8 cellular contexts compared by ENCODE assay signal in genomic region chr3:20040476-20041196, GRCh38. TPM values are rescaled to one million over a fixed set of nuclear protein-coding genes. Genes with fewer than 3 reads are reported as not detected.
A peak's percentile ranks its signal among the peaks of the same experiment; 100 is the strongest.
DNase-seq lines count a peak whose midpoint lies in the region; ATAC-seq and TF ChIP-seq lines count a peak whose summit lies in the region.

No MANE protein-coding gene starts in this region.

- intact Hi-C loops in Right ventricle myocardium inferior (cut with DNase I) = loop anchor here (2.0 to 5.0 kb wide), 5 partner anchors 40 to 153 kb away; partner anchors contain the start of genes RAB5A and SGO1
- intact Hi-C loops in transverse colon (cut with DNase I; ENCODE audit: low total_unique reads) = loop anchor here (10.0 kb wide), 1 partner anchor 104 kb away; no protein-coding TSS in a partner anchor

- H3K36me3 Mint-ChIP-seq in osteocyte (ENCODE audit: unreplicated experiment) = no peaks in the 10 kb centered on the region

- H3K4me1 Mint-ChIP-seq in osteocyte (ENCODE audit: unreplicated experiment) = peaks cover 38% of the 10 kb centered on the region

- DNase-seq in G401 (ENCODE audit: low spot score) (peak; percentile 76), KBM-7 (peak; percentile 75), SKM-1 (lab: John Stamatoyannopoulos, UW; ENCODE audit: unreplicated experiment) (peak; percentile 59), Right ventricle myocardium inferior (ENCODE audit: missing footprints) (peak; percentile 93), osteocyte (ENCODE audit: extremely low spot score, unreplicated experiment) (peak; percentile 88), transverse colon (peak; percentile 85)
- peak; percentile 33 for DNase-seq in activated naive CD8-positive, alpha-beta T cell treated with anti-CD3 and anti-CD28 coated beads, Interleukin-2, amount 50 U/mL, for 16 hours (ENCODE audit: low read depth, low spot score)

- TF ChIP-seq EP300 in transverse colon (IDR thresholded peaks at IDR 0.05; ENCODE audit: low read depth) = no peak

- H3K4me3 Mint-ChIP-seq in osteocyte (ENCODE audit: unreplicated experiment) = peak overlapping the region; percentile 96

- H3K27ac Mint-ChIP-seq in osteocyte (ENCODE audit: unreplicated experiment) = peak overlapping the region; percentile 92

- ATAC-seq in GM21717 (IDR thresholded peaks at IDR 0.05; ENCODE audit: unreplicated experiment) (peak; percentile 37), Right ventricle myocardium inferior (peak; percentile 64)

- no peak for TF ChIP-seq CTCF in osteocyte (IDR thresholded peaks at IDR 0.05)
- peak in 2 of 5 experiments; percentile 8 to 10 for TF ChIP-seq CTCF in transverse colon (IDR thresholded peaks at IDR 0.05)

- H3K36me3 ChIP-seq in transverse colon = no peaks in the 10 kb centered on the region

- TF ChIP-seq POLR2A in transverse colon (IDR thresholded peaks at IDR 0.05) = peak; percentile 39

- H3K27me3 ChIP-seq in transverse colon = no peaks in the 10 kb centered on the region

- in situ Hi-C loops in G401 (cut with HindIII; ENCODE audit: low sequenced_read_pairs) (no loop called here), KBM-7 (cut with MboI; ENCODE audit: low pct_unique_long_range_greater_than_20kb, low sequenced_read_pairs) (no loop called here), transverse colon (cut with MboI; ENCODE audit: low pct_ligation_motif_present in 1 of 4, low pct_unique_long_range_greater_than_20kb in 1 of 4, low sequenced_read_pairs in 3 of 4) (loop anchor here in 2 of 4 donors (10.0 to 25.0 kb wide), 2 partner anchors 96 to 147 kb away; partner anchors contain the start of genes SGO1 (in 2 of the 2) and RAB5A (in 1 of the 2))

- 1% methylated on average over 54 of the region's 73 CpGs; no CpG with 5 or more reads in 1 of the 2 donors for WGBS in transverse colon (ENCODE audit: low coverage in 1 of 2), 2 donors

- H3K9me3 Mint-ChIP-seq in osteocyte (ENCODE audit: unreplicated experiment) = no peaks in the 10 kb centered on the region

- H3K4me3 ChIP-seq in transverse colon = peak overlapping the region; percentile 73 to 95 (median 82)

- H3K9me3 ChIP-seq in transverse colon = no peaks in the 10 kb centered on the region

- H3K4me1 ChIP-seq in transverse colon = peaks cover 20 to 47% (median 38%) of the 10 kb centered on the region in 4 donors

- H3K27ac ChIP-seq in transverse colon = peak overlapping the region; percentile 94 to 100 (median 99)

- H3K27me3 Mint-ChIP-seq in osteocyte (ENCODE audit: unreplicated experiment) = no peaks in the 10 kb centered on the region

RNA-seq across cellular contexts. Expression of gene KAT2B, which starts 0.4 kb away (rescaled TPM):
- total RNA-seq in G401 (2014; rRNA removed; shearing (Covaris generic)) = 0.61 and 0.80 TPM in 2 replicates
- total RNA-seq in Right ventricle myocardium inferior (118 TPM), osteocyte (15.7 and 16.4 TPM in 2 replicates), transverse colon (10 to 100 TPM; 21.3 to 35.5 (median 30.2) TPM)

RNA-seq across cellular contexts. Expression of gene PP2D1, which starts 28.6 kb away (rescaled TPM):
- total RNA-seq in G401 (2014; rRNA removed; shearing (Covaris generic)) = not detected in 2 replicates
- not detected for total RNA-seq in Right ventricle myocardium inferior
- total RNA-seq in osteocyte = not detected in 2 replicates
- total RNA-seq in transverse colon = not detected

Comparison
In these comparisons a context has a peak if more than half of its experiments do, and no peak if none do; other contexts are left out.
1. Peak in every context shown above with its lines: DNase-seq, ATAC-seq, H3K4me3 ChIP-seq and H3K27ac ChIP-seq.
2. DNase-seq: peak in every context shown above with its lines; median percentile 93 in Right ventricle myocardium inferior; 88 in osteocyte; 85 in transverse colon; 76 in G401; 75 in KBM-7; 59 in SKM-1; 33 in activated naive CD8-positive, alpha-beta T cell treated with anti-CD3 and anti-CD28 coated beads, Interleukin-2, amount 50 U/mL, for 16 hours.